In the genomic region with DNA sequence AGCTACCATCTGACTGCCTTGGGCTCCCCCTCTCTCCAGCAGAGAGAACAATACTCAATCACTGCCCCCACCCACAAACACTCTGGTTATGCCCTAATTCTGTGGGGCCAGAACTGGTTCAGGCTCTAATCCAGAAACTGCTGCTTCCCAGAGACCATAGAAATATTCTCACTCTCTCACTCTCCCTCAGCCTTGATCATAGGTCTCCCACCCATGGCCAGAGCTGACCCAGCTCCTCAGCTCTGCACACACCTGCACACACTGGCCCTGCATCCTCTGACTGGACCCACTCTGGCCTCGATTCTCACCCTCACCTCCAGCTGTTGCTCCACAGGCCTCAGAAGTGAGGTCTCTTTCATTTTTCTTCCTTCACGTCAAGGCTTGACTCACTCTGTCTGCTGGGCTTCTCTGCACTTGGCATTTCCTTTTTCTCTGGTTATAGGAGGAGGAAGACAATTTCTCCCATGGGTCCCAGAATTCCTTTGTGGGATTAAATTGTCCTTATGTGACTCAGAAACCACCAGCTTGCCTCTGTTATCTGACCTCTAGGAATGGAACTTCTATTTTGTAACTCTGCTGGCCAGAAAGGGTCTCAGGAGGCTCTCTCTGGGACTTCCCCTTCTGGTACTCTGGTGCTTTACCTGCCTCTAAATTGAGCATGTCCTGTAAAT, we compare ENCODE assay signal across 11 cellular contexts. TPM values are rescaled to one million over a fixed set of nuclear protein-coding genes. Genes with fewer than 3 reads are reported as not detected.
DNase-seq lines count a peak whose midpoint lies in the region; ATAC-seq and TF ChIP-seq lines count a peak whose summit lies in the region.
"Had no signal": no experiment of that assay in that cellular context is flagged by ENCODE, and none has a peak within 500 bp of the region (broad histone marks: within the 10 kb centered on the region; RNA-seq: fewer than 3 reads in every experiment).

No MANE protein-coding gene starts in this region.

- H3K4me3 Mint-ChIP-seq in glutamatergic neuron (ENCODE audit: unreplicated experiment) = no peak overlapping the region
- H3K4me3 Mint-ChIP-seq: WTC11 had no signal

- H3K27ac ChIP-seq in OCI-LY3 (ENCODE audit: low read length) = no peak overlapping the region

- H3K4me3 ChIP-seq in OCI-LY3 (ENCODE audit: low read length) (no peak overlapping the region), choroid plexus epithelial cell (ENCODE audit: low read depth, low read length) (no peak overlapping the region)

- H3K27me3 ChIP-seq in OCI-LY3 (ENCODE audit: low read depth, low read length) = no peaks in the 10 kb centered on the region

- TF ChIP-seq CTCF in OCI-LY3 (IDR thresholded peaks at IDR 0.05; ENCODE audit: low read depth, low read length) (no peak), choroid plexus epithelial cell (conservative IDR thresholded peaks at IDR 0.05; ENCODE audit: low read depth, low read length) (peak; percentile 2), GM20000 (IDR thresholded peaks at IDR 0.05; ENCODE audit: extremely low read depth, missing control alignments) (no peak), glutamatergic neuron (IDR thresholded peaks at IDR 0.05; ENCODE audit: partially characterized antibody, unreplicated experiment) (no peak)

- H3K9ac ChIP-seq in OCI-LY3 (ENCODE audit: low read length) = no peak overlapping the region

- H3K4me1 ChIP-seq in OCI-LY3 (ENCODE audit: low read length) = peaks cover 7% of the 10 kb centered on the region

- peak overlapping the region; percentile 26 for H3K4me2 ChIP-seq in OCI-LY3 (ENCODE audit: low read length)

- H3K36me3 ChIP-seq in OCI-LY3 (replicated peaks; ENCODE audit: low read depth, low read length) = no peaks in the 10 kb centered on the region

- no peaks in the 10 kb centered on the region for H3K27me3 Mint-ChIP-seq in glutamatergic neuron (ENCODE audit: unreplicated experiment)

- H4K20me1 ChIP-seq in OCI-LY3 (ENCODE audit: insufficient read depth, low read length) = no peaks in the 10 kb centered on the region

- H2AFZ ChIP-seq in OCI-LY3 (ENCODE audit: low read depth, low read length) = no peak overlapping the region

- ATAC-seq in HG03108 (IDR thresholded peaks at IDR 0.05; ENCODE audit: unreplicated experiment) = no peak
- ATAC-seq: WTC11 had no signal

- peaks cover 4% of the 10 kb centered on the region for H3K36me3 Mint-ChIP-seq in glutamatergic neuron (ENCODE audit: unreplicated experiment)
- H3K36me3 Mint-ChIP-seq: WTC11 had no signal

- no peaks in the 10 kb centered on the region for H3K79me2 ChIP-seq in OCI-LY3 (ENCODE audit: low read length)

- H3K9me3 Mint-ChIP-seq in glutamatergic neuron (ENCODE audit: unreplicated experiment) = no peaks in the 10 kb centered on the region
- H3K9me3 Mint-ChIP-seq: WTC11 had no signal

- peak; percentile 87 for DNase-seq in GM03348 (ENCODE audit: low spot score)
- peak; percentile 93 for DNase-seq in choroid plexus epithelial cell (ENCODE audit: low read depth)
- DNase-seq in pulmonary artery endothelial cell (ENCODE audit: low read depth, low spot score) = peak; percentile 48
- no peak for DNase-seq in GM20000 (ENCODE audit: low spot score)
- DNase-seq in cerebellar cortex (ENCODE audit: low spot score) = no peak
- no peak for DNase-seq in glutamatergic neuron
- DNase-seq: islet precursor cell had no signal

- H3K9me3 ChIP-seq in OCI-LY3 (ENCODE audit: insufficient read depth, low read length) = no peaks in the 10 kb centered on the region

- no peak overlapping the region for H3K27ac Mint-ChIP-seq in glutamatergic neuron (ENCODE audit: unreplicated experiment)
- H3K27ac Mint-ChIP-seq: progenitor cell of endocrine pancreas, WTC11 had no signal

- H3K4me1 Mint-ChIP-seq in glutamatergic neuron (ENCODE audit: low read depth, unreplicated experiment) = no peaks in the 10 kb centered on the region

RNA-seq across cellular contexts. Expression of a gene that starts 15.6 kb away (rescaled TPM):
- total RNA-seq in pulmonary artery endothelial cell (10.5 and 11.1 TPM in 2 replicates), glutamatergic neuron (ENCODE audit: unreplicated experiment) (25.1 TPM)

RNA-seq across cellular contexts. Expression of a gene that starts 31.9 kb away (rescaled TPM):
- 21.3 and 34.7 TPM in 2 replicates for total RNA-seq in pulmonary artery endothelial cell
- total RNA-seq in glutamatergic neuron (ENCODE audit: unreplicated experiment) = 12.1 TPM

Comparison
In these comparisons a context has a peak if more than half of its experiments do, and no peak if none do; other contexts are left out.
1. DNase-seq: peak in GM03348 (single experiment), choroid plexus epithelial cell (single experiment) and pulmonary artery endothelial cell (single experiment); none in GM20000 (single experiment), cerebellar cortex (single experiment) and glutamatergic neuron (single experiment).